In genomic region chr9:104093647-104094533, GRCh38 we compare ENCODE assay signal across 8 cellular contexts. TPM values are rescaled to one million over a fixed set of nuclear protein-coding genes. Genes with fewer than 3 reads are reported as not detected.
A peak's percentile ranks its signal among the peaks of the same experiment; 100 is the strongest.
DNase-seq lines count a peak whose midpoint lies in the region; ATAC-seq and TF ChIP-seq lines count a peak whose summit lies in the region.

TSS of gene SMC2 (plus strand) at chr9:104094309. CDS start at chr9:104095385, 1,076 bp downstream.

- H3K4me1 Mint-ChIP-seq in type B pancreatic cell (ENCODE audit: unreplicated experiment), result peaks cover 27% of the 10 kb centered on the region

- H3K27me3 Mint-ChIP-seq in type B pancreatic cell, result no peaks in the 10 kb centered on the region

- peak within 1 kb of the TSS; percentile 91 for H3K27ac ChIP-seq in trophoblast cell (ENCODE audit: low read depth, low read length)

- peak within 1 kb of the TSS; percentile 79 for H2BK120ac ChIP-seq in trophoblast cell (ENCODE audit: insufficient read depth, low read length, poor library complexity)

- peak within 1 kb of the TSS; percentile 71 for H3K14ac ChIP-seq in trophoblast cell (ENCODE audit: low read length)

- peak within 1 kb of the TSS; percentile 72 for H4K12ac ChIP-seq in trophoblast cell (ENCODE audit: low read depth, low read length)

- peaks cover 8% of the 10 kb centered on the region for H3K79me1 ChIP-seq in trophoblast cell (ENCODE audit: low read length)

- no peaks in the 10 kb centered on the region for H3K27me3 ChIP-seq in adipocyte (replicated peaks; ENCODE audit: control insufficient read depth, insufficient read depth, low read length)
- no peaks in the 10 kb centered on the region for H3K27me3 ChIP-seq in trophoblast cell (ENCODE audit: insufficient read depth, low read length)

- no peaks in the 10 kb centered on the region for H3K9me3 Mint-ChIP-seq in type B pancreatic cell

- peak; percentile 92 for ATAC-seq in HG02763 (IDR thresholded peaks at IDR 0.05; ENCODE audit: unreplicated experiment)

- H3K9ac ChIP-seq in adipocyte (ENCODE audit: low read length) (peak within 1 kb of the TSS; percentile 96), trophoblast cell (ENCODE audit: low read length) (peak within 1 kb of the TSS; percentile 92)

- H3K36me3 ChIP-seq in adipocyte (ENCODE audit: control insufficient read depth, insufficient read depth, low read length, severe bottlenecking) (no peaks in the 10 kb centered on the region), trophoblast cell (ENCODE audit: control insufficient read depth in 1 of 2, insufficient read depth in 2 of 2, low read length in 2 of 2) (no peaks in the 10 kb centered on the region)

- H3K4me3 ChIP-seq in GM12865 (ENCODE audit: low read depth, low read length) (peak within 1 kb of the TSS; percentile 72), adipocyte (ENCODE audit: low read length) (peak within 1 kb of the TSS; percentile 94), trophoblast cell (ENCODE audit: low read depth, low read length) (peak within 1 kb of the TSS; percentile 90)

- intact Hi-C loops in cardiac septum (cut with DNase I), result no loop called here

- peak within 1 kb of the TSS; percentile 77 for H3K18ac ChIP-seq in trophoblast cell (ENCODE audit: low read length)

- peak within 1 kb of the TSS; percentile 84 for H4K8ac ChIP-seq in trophoblast cell (ENCODE audit: low read depth, low read length)

- DNase-seq in GM12865 (ENCODE audit: low read depth), result peak; percentile 94
- DNase-seq in NCI-H1417 treated with DMSO at 0.1 percent for 48 hours (lab: John Stamatoyannopoulos, UW), result peak; percentile 99
- peak; percentile 91 for DNase-seq in SW480 (ENCODE audit: low spot score)
- peak; percentile 98 for DNase-seq in adipocyte (ENCODE audit: low read depth)
- DNase-seq in cardiac septum (ENCODE audit: low spot score), result peak; percentile 96
- DNase-seq in trophoblast cell, result peak; percentile 88 to 93
- DNase-seq in type B pancreatic cell (ENCODE audit: extremely low spot score, unreplicated experiment), result peak; percentile 92

- no peaks in the 10 kb centered on the region for H3K36me3 Mint-ChIP-seq in type B pancreatic cell

- TF ChIP-seq CTCF in GM12865 (IDR thresholded peaks at IDR 0.05; ENCODE audit: insufficient read depth, low read depth, low read length, missing control alignments) (no peak), type B pancreatic cell (conservative IDR thresholded peaks at IDR 0.05) (no peak)

- H3K4me1 ChIP-seq in adipocyte (ENCODE audit: control insufficient read depth, insufficient read depth, low read length), result peaks cover 18% of the 10 kb centered on the region
- peaks cover 2 to 6% of the 10 kb centered on the region in 2 experiments for H3K4me1 ChIP-seq in trophoblast cell (ENCODE audit: control insufficient read depth in 1 of 2, insufficient read depth in 2 of 2, low read length in 2 of 2)

- H2BK5ac ChIP-seq in trophoblast cell (ENCODE audit: low read depth, low read length, poor library complexity), result peak within 1 kb of the TSS; percentile 89

- peak within 1 kb of the TSS; percentile 99 for H3K27ac Mint-ChIP-seq in type B pancreatic cell

- H4K91ac ChIP-seq in trophoblast cell (ENCODE audit: low read depth, low read length), result peak within 1 kb of the TSS; percentile 83

- no CpG with 5 or more reads among the region's 58 CpGs for WGBS in trophoblast cell (ENCODE audit: extremely low coverage, insufficient coverage, insufficient read length)

- no peak within 1 kb of the TSS for H2AK5ac ChIP-seq in trophoblast cell (ENCODE audit: low read length)

- peak within 1 kb of the TSS; percentile 21 for H3K4ac ChIP-seq in trophoblast cell (ENCODE audit: low read depth, low read length)

- peak within 1 kb of the TSS; percentile 68 for H2AFZ ChIP-seq in trophoblast cell (ENCODE audit: insufficient read depth, low read length, poor library complexity)

- peak within 1 kb of the TSS; percentile 85 for H3K4me2 ChIP-seq in trophoblast cell (ENCODE audit: low read length)

- H3K79me2 ChIP-seq in trophoblast cell (ENCODE audit: control insufficient read depth, insufficient read depth, low read length, poor library complexity), result peaks cover 3% of the 10 kb centered on the region

- H3K4me3 Mint-ChIP-seq in type B pancreatic cell, result peak within 1 kb of the TSS; percentile 100

- no peak within 1 kb of the TSS for H3K23ac ChIP-seq in trophoblast cell (ENCODE audit: low read length)

- no peak within 1 kb of the TSS for H2BK12ac ChIP-seq in trophoblast cell (ENCODE audit: low read length)

- H3K9me3 ChIP-seq in adipocyte (ENCODE audit: control insufficient read depth, low read length) (no peaks in the 10 kb centered on the region), trophoblast cell (ENCODE audit: insufficient read depth, low read depth, low read length) (no peaks in the 10 kb centered on the region)

RNA-seq across cellular contexts. Expression of gene SMC2, which starts in this region (rescaled TPM):
- 8.4 TPM for total RNA-seq in cardiac septum
- polyA plus RNA-seq in trophoblast cell (2013), result 18.4 and 19.2 TPM in 2 replicates
- 19.1 and 40.5 TPM in 2 replicates for total RNA-seq in type B pancreatic cell (ENCODE audit: low replicate concordance)

Comparison
In these comparisons a context has a peak if more than half of its experiments do, and no peak if none do; other contexts are left out.
1. Peak in every context shown above with its lines: DNase-seq, ATAC-seq, H3K4me3 ChIP-seq and H3K27ac ChIP-seq.